In the genomic region with DNA sequence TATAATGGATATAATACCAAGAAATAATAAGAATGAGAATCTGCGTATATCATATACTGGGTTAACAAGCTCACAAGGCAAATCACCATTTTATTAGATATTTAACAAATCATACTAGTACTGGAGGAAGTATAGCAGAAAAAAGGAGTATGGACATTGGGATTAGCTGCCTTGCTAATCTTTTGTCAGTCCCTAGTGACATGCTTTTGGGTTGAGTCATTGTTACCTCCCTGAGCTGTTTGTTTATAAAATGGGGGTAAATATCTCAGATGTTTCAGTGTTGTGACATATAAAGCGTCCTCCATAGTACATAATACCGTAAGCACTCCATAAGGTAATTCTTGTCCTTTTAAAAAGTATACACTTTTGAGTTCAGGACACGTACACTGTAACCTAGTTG, we compare ENCODE assay signal across 1 cellular context.
TF ChIP-seq lines count a peak whose summit lies in the region.

No MANE protein-coding gene starts in this region.

TF ChIP-seq in endothelial cell of umbilical vein, 7 proteins besides CTCF, POLR2A, EP300 and RAD21 (continued from another document):
- TF ChIP-seq JUN (IDR thresholded peaks at IDR 0.05; ENCODE audit: borderline replicate concordance, insufficient read depth, insufficient read length, low read depth) (no peak), POLR2AphosphoS5 (IDR thresholded peaks at IDR 0.05; ENCODE audit: insufficient read depth, low read depth, low read length) (no peak), MYC (IDR thresholded peaks at IDR 0.05; ENCODE audit: low read depth, low read length) (no peak), GATA2 (IDR thresholded peaks at IDR 0.05; ENCODE audit: insufficient read depth, insufficient read length, low read depth, low read length) (no peak), EZH2 (IDR thresholded peaks at IDR 0.05; ENCODE audit: borderline replicate concordance, low read depth, low read length, severe bottlenecking) (no peak)
- TF ChIP-seq, protein P1, sequence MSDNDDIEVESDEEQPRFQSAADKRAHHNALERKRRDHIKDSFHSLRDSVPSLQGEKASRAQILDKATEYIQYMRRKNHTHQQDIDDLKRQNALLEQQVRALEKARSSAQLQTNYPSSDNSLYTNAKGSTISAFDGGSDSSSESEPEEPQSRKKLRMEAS (IDR thresholded peaks at IDR 0.05; ENCODE audit: insufficient read depth, insufficient read length): no peak
